Comparison of ENCODE assay signal across 15 cellular contexts in the genomic region with DNA sequence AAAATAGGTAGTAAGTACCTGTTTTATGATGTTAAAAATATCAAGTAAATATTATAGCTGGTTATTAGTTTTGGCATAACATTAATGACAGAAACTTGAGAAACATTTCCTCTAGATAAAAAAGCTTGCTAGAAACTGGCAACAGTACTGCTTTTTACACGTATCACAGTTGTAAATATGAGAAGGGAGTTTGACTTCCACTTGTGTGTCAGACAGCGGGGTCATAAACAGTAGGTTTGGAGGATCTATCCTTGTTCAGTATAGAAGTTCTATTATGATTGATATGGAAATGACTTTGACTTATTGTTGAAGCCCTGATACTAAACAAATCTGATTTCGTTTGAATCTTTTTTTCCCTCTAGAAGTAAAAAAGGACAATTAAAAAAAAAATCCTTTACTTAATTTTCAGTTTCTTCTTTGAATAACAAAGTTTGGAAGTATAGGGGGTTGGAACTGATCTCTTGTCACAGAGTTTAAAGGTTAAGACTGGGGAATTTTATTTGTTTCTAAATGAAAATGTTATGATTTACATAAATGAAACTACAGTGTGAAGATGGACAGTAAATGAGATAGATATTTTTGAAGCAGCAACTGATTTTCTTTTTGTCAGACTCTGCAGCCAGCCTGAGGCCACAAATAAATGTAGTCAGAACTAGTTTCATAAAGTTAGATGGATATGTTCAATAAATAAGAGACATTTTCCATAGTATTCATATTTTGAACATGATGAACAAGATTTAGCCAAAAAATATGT. TPM values are rescaled to one million over a fixed set of nuclear protein-coding genes. Genes with fewer than 3 reads are reported as not detected.
A peak's percentile ranks its signal among the peaks of the same experiment; 100 is the strongest.
DNase-seq lines count a peak whose midpoint lies in the region; ATAC-seq and TF ChIP-seq lines count a peak whose summit lies in the region.
"Had no signal": no experiment of that assay in that cellular context is flagged by ENCODE, and none has a peak within 500 bp of the region (broad histone marks: within the 10 kb centered on the region; RNA-seq: fewer than 3 reads in every experiment).

No MANE protein-coding gene starts in this region.

- no peak for TF ChIP-seq CTCF in GM23338 (conservative IDR thresholded peaks at IDR 0.05; ENCODE audit: low read depth in 2 of 2)
- TF ChIP-seq CTCF in chondrocyte (IDR thresholded peaks at IDR 0.05), result no peak
- TF ChIP-seq CTCF in neutrophil (IDR thresholded peaks at IDR 0.05), result no peak
- no peak for TF ChIP-seq CTCF in body of pancreas (IDR thresholded peaks at IDR 0.05)
- TF ChIP-seq CTCF in sigmoid colon (IDR thresholded peaks at IDR 0.05), result no peak

- no peaks in the 10 kb centered on the region for H3K9me2 ChIP-seq in GM23338 (ENCODE audit: insufficient read depth)

- H3K4me2 ChIP-seq in GM23338, result no peak overlapping the region

- no peak for TF ChIP-seq EP300 in sigmoid colon (IDR thresholded peaks at IDR 0.05)

- peaks cover 67 to 89% (median 86%) of the 10 kb centered on the region in 3 donors for H3K4me1 Mint-ChIP-seq in CD8-positive, alpha-beta memory T cell
- peaks cover 24% of the 10 kb centered on the region for H3K4me1 Mint-ChIP-seq in GM23338
- peaks cover 61% of the 10 kb centered on the region for H3K4me1 Mint-ChIP-seq in chondrocyte (ENCODE audit: low read depth)

- no peaks in the 10 kb centered on the region for H3K36me3 ChIP-seq in CD8-positive, alpha-beta memory T cell (ENCODE audit: insufficient read depth, low read length)
- H3K36me3 ChIP-seq in GM23338 (ENCODE audit: insufficient read depth) (no peaks in the 10 kb centered on the region), neutrophil (no peaks in the 10 kb centered on the region), body of pancreas (replicated peaks in 1 of 2; ENCODE audit: insufficient read depth in 1 of 2, low read depth in 2 of 2) (no peaks in the 10 kb centered on the region), sigmoid colon (no peaks in the 10 kb centered on the region)
- H3K36me3 ChIP-seq: ascending aorta, suprapubic skin had no signal

- no peaks in the 10 kb centered on the region for H3K9me3 Mint-ChIP-seq in CD8-positive, alpha-beta memory T cell
- H3K9me3 Mint-ChIP-seq in GM23338, result no peaks in the 10 kb centered on the region
- no peaks in the 10 kb centered on the region for H3K9me3 Mint-ChIP-seq in chondrocyte (ENCODE audit: low read depth)
- H3K9me3 Mint-ChIP-seq: naive B cell had no signal

- ATAC-seq in GM23338 (no peak), body of pancreas (no peak)

- no peak for TF ChIP-seq POLR2A in body of pancreas (IDR thresholded peaks at IDR 0.05)
- TF ChIP-seq POLR2A in sigmoid colon (IDR thresholded peaks at IDR 0.05), result no peak

- no peak overlapping the region for H3K27ac ChIP-seq in CD8-positive, alpha-beta memory T cell (ENCODE audit: low read depth, low read length)
- H3K27ac ChIP-seq in GM23338 (ENCODE audit: low read depth), result no peak overlapping the region
- peak overlapping the region; percentile 0 for H3K27ac ChIP-seq in neutrophil
- peak overlapping the region in 1 of 4 donors; percentile 10 for H3K27ac ChIP-seq in body of pancreas
- no peak overlapping the region for H3K27ac ChIP-seq in sigmoid colon
- H3K27ac ChIP-seq: ascending aorta, suprapubic skin had no signal

- POLR2A ChIA-PET in CD8-positive, alpha-beta memory T cell (lab: Charles Lee), result interaction anchor here (0.6 kb wide), 1 partner anchor 614 kb away, joined by 3 read pairs; no protein-coding TSS in a partner anchor

- H3K27me3 ChIP-seq in CD8-positive, alpha-beta memory T cell (ENCODE audit: insufficient read depth, low read length, poor library complexity, severe bottlenecking), result no peaks in the 10 kb centered on the region
- H3K27me3 ChIP-seq in GM23338 (ENCODE audit: insufficient read depth), result no peaks in the 10 kb centered on the region
- no peaks in the 10 kb centered on the region for H3K27me3 ChIP-seq in neutrophil
- H3K27me3 ChIP-seq in body of pancreas, result no peaks in the 10 kb centered on the region
- H3K27me3 ChIP-seq in sigmoid colon, result no peaks in the 10 kb centered on the region
- H3K27me3 ChIP-seq: ascending aorta, suprapubic skin had no signal

- H3K9me3 ChIP-seq in CD8-positive, alpha-beta memory T cell (ENCODE audit: low read length), result no peaks in the 10 kb centered on the region
- H3K9me3 ChIP-seq in neutrophil (no peaks in the 10 kb centered on the region), body of pancreas (no peaks in the 10 kb centered on the region), sigmoid colon (no peaks in the 10 kb centered on the region)
- H3K9me3 ChIP-seq: ascending aorta, Caco-2, suprapubic skin had no signal

- H3K4me3 ChIP-seq in CD8-positive, alpha-beta memory T cell (ENCODE audit: low read length), result no peak overlapping the region
- H3K4me3 ChIP-seq in GM23338, result no peak overlapping the region
- H3K4me3 ChIP-seq in neutrophil (ENCODE audit: low read depth in 1 of 2, low read length in 1 of 2), result no peak overlapping the region
- H3K4me3 ChIP-seq in body of pancreas, result no peak overlapping the region
- no peak overlapping the region for H3K4me3 ChIP-seq in sigmoid colon
- H3K4me3 ChIP-seq: ascending aorta, suprapubic skin had no signal

- DNase-seq in CD8-positive, alpha-beta memory T cell, result no peak
- DNase-seq in GM23338 (ENCODE audit: low spot score), result no peak
- no peak for DNase-seq in chondrocyte (ENCODE audit: low spot score)
- no peak for DNase-seq in Kasumi-1 (lab: John Stamatoyannopoulos, UW)
- no peak for DNase-seq in body of pancreas
- DNase-seq in sigmoid colon, result no peak
- DNase-seq: activated CD8-positive, alpha-beta memory T cell treated with anti-CD3 and anti-CD28 coated beads, Interleukin-2, amount 50 U/mL, for 4 hours; Caco-2; effector memory CD4-positive, alpha-beta T cell; naive B cell; NCI-H526 treated with DMSO at 0.1 percent for 48 hours; SHP77 had no signal

- H3K79me2 ChIP-seq in GM23338 (replicated peaks; ENCODE audit: insufficient read depth), result peaks cover 99% of the 10 kb centered on the region

- H3K36me3 Mint-ChIP-seq in CD8-positive, alpha-beta memory T cell, result peaks cover 0 to 5% (median 0%) of the 10 kb centered on the region in 3 donors
- no peaks in the 10 kb centered on the region for H3K36me3 Mint-ChIP-seq in GM23338 (ENCODE audit: low read depth)
- H3K36me3 Mint-ChIP-seq in chondrocyte (ENCODE audit: low read depth), result no peaks in the 10 kb centered on the region
- H3K36me3 Mint-ChIP-seq: naive B cell had no signal

- peaks cover 55% of the 10 kb centered on the region for H3K4me1 ChIP-seq in CD8-positive, alpha-beta memory T cell (ENCODE audit: insufficient read depth, low read length)
- H3K4me1 ChIP-seq in GM23338 (ENCODE audit: insufficient read depth) (peaks cover 10% of the 10 kb centered on the region), neutrophil (ENCODE audit: control insufficient read depth in 1 of 2, insufficient read depth in 1 of 2, low read depth in 1 of 2, low read length in 1 of 2) (peaks cover 32 to 38% of the 10 kb centered on the region in 2 experiments), body of pancreas (peaks cover 25% of the 10 kb centered on the region), sigmoid colon (peaks cover 0 to 53% (median 30%) of the 10 kb centered on the region in 4 donors)

- H3K4me3 Mint-ChIP-seq in CD8-positive, alpha-beta memory T cell, result peak overlapping the region in 6 of 7 donors; percentile 3 to 66 (median 30)
- no peak overlapping the region for H3K4me3 Mint-ChIP-seq in GM23338
- H3K4me3 Mint-ChIP-seq in chondrocyte (ENCODE audit: unreplicated experiment), result no peak overlapping the region
- H3K4me3 Mint-ChIP-seq: naive B cell had no signal

- peak overlapping the region; percentile 7 to 90 (median 57) for H3K27ac Mint-ChIP-seq in CD8-positive, alpha-beta memory T cell
- H3K27ac Mint-ChIP-seq in GM23338 (peak overlapping the region; percentile 56; the same call in 1 of the 2 replicates), chondrocyte (ENCODE audit: unreplicated experiment) (peak overlapping the region; percentile 58)
- H3K27ac Mint-ChIP-seq: naive B cell had no signal

- H2AFZ ChIP-seq in GM23338, result no peak overlapping the region

- intact Hi-C loops in body of pancreas (cut with DNase I) (no loop called here), sigmoid colon (cut with DNase I) (no loop called here)

- H4K20me1 ChIP-seq in GM23338 (replicated peaks; ENCODE audit: insufficient read depth), result peaks cover 17% of the 10 kb centered on the region

- CTCF ChIA-PET in CD8-positive, alpha-beta memory T cell (lab: Charles Lee), result interaction anchor here (0.6 kb wide), 1 partner anchor 10 kb away, joined by 3 read pairs; no protein-coding TSS in a partner anchor

- 17 to 18% methylated on average over 3 of the region's 3 CpGs for WGBS in body of pancreas, 2 donors
- WGBS in sigmoid colon, 2 donors, result 18 to 49% methylated on average over 3 of the region's 3 CpGs

- no peaks in the 10 kb centered on the region for H3K27me3 Mint-ChIP-seq in CD8-positive, alpha-beta memory T cell
- peaks cover 5% of the 10 kb centered on the region for H3K27me3 Mint-ChIP-seq in GM23338 (ENCODE audit: insufficient read depth, low read depth, poor library complexity)
- no peaks in the 10 kb centered on the region for H3K27me3 Mint-ChIP-seq in chondrocyte (ENCODE audit: low read depth)
- H3K27me3 Mint-ChIP-seq: naive B cell had no signal

- H3F3A ChIP-seq in GM23338 (replicated peaks; ENCODE audit: low read depth), result no peaks in the 10 kb centered on the region

RNA-seq across cellular contexts. Expression of a gene that starts 50.0 kb away (rescaled TPM):
- 100 to 1,000 TPM; 174 to 176 TPM for total RNA-seq in CD8-positive, alpha-beta memory T cell
- polyA plus RNA-seq in CD8-positive, alpha-beta memory T cell, result 47.4 TPM
- 114 and 119 TPM in 2 replicates for total RNA-seq in GM23338 (2014; rRNA removed; shearing (Covaris generic))
- 74.9 and 86.8 TPM in 2 replicates for polyA plus RNA-seq in GM23338 (2016; fragmentation: Nextera tagmentation; extraction: Ambion mirVana)
- total RNA-seq in chondrocyte, result 163 to 274 TPM (median 172 TPM) in 3 replicates
- total RNA-seq in body of pancreas, result 10 to 100 TPM; 56.6 to 96.6 TPM
- 100 to 1,000 TPM in 1 of 4 donors, 10 to 100 TPM in 3; 73.6 to 146 (median 84.8) TPM for total RNA-seq in sigmoid colon
- 10 to 100 TPM; 13.2 to 39.8 (median 17.1) TPM for polyA plus RNA-seq in sigmoid colon

Comparison
In these comparisons a context has a peak if more than half of its experiments do, and no peak if none do; other contexts are left out.
1. H3K4me3 Mint-ChIP-seq: peak in CD8-positive, alpha-beta memory T cell (6 of 7); none in GM23338 (single experiment) and chondrocyte (single experiment).
2. Peak in every context shown above with its lines, with median percentiles within 50 percentile points of each other: H3K27ac Mint-ChIP-seq.